24 cellular contexts compared by ENCODE assay signal in the genomic region with DNA sequence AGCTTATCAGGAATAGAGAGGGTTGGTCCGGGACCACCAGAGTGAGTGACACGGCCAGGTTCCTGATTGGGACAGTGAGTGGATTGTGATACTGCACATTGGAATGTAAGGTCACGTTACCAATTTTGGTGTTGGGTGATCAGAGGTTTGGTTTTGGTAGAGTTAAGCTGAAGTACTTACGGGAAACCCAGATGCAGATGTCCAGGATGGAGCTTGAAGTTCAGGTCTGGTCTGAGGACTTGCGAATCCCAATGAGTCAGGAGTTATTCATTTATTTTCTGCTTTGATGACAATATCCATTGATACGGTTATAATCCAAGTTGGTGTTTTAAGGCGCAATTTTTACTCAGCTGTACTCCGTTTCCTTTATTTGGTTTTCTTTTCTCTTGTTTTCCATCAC.
"Had no signal": no experiment of that assay in that cellular context is flagged by ENCODE, and none has a peak within 500 bp of the region (broad histone marks: within the 10 kb centered on the region; RNA-seq: fewer than 3 reads in every experiment).

No MANE protein-coding gene starts in this region.

- H3K27ac Mint-ChIP-seq: activated CD4-positive, alpha-beta T cell treated with anti-CD3 and anti-CD28 coated beads, Interleukin-2, amount 10 ng/mL, durations not matched to agents 24 days and 14 days; activated CD8-positive, alpha-beta memory T cell treated with anti-CD3 and anti-CD28 coated beads, Interleukin-2, amount 10 ng/mL, durations not matched to agents 7 days and 5 days; activated CD8-positive, alpha-beta T cell treated with anti-CD3 and anti-CD28 coated beads for 36 hours; activated naive CD4-positive, alpha-beta T cell treated with anti-CD3 and anti-CD28 coated beads, Interleukin-2, amount 50 U/mL, for 24 hours; activated T-helper 1 cell treated with anti-CD3 and anti-CD28 coated beads, Interleukin-12 subunit alpha, Interleukin-12 subunit beta, Interleukin-2, Interleukin-4 antibody, amounts not matched to agents 30 ng/mL and 10 ng/mL and 1 ng/mL, durations not matched to agents 14 hours and 24 hours and 36 hours had no signal

- H3K4me1 ChIP-seq: colonic mucosa, esophagus squamous epithelium, gastrocnemius medialis, lower lobe of right lung, upper lobe of left lung had no signal

- H3K9me3 ChIP-seq: colonic mucosa, esophagus squamous epithelium, gastrocnemius medialis, lower lobe of right lung, thoracic aorta, upper lobe of left lung had no signal

- H3K4me1 Mint-ChIP-seq: activated CD4-positive, alpha-beta T cell treated with anti-CD3 and anti-CD28 coated beads, Interleukin-2, amount 10 ng/mL, durations not matched to agents 24 days and 14 days; activated CD8-positive, alpha-beta memory T cell treated with anti-CD3 and anti-CD28 coated beads, Interleukin-2, amount 10 ng/mL, durations not matched to agents 7 days and 5 days; activated naive CD4-positive, alpha-beta T cell treated with anti-CD3 and anti-CD28 coated beads, Interleukin-2, amount 50 U/mL, for 24 hours; naive B cell had no signal

- H3K4me3 ChIP-seq: colonic mucosa, dorsolateral prefrontal cortex, esophagus squamous epithelium, gastrocnemius medialis, lower lobe of right lung, thoracic aorta, upper lobe of left lung had no signal

- H3K27me3 ChIP-seq: colonic mucosa, dorsolateral prefrontal cortex, esophagus squamous epithelium, gastrocnemius medialis, upper lobe of left lung had no signal

- H3K27ac ChIP-seq: colonic mucosa, dorsolateral prefrontal cortex, esophagus squamous epithelium, gastrocnemius medialis, lower lobe of right lung, thoracic aorta, upper lobe of left lung had no signal

- H3K4me3 Mint-ChIP-seq: activated CD4-positive, alpha-beta T cell treated with anti-CD3 and anti-CD28 coated beads, Interleukin-2, amount 10 ng/mL, durations not matched to agents 24 days and 14 days; activated CD8-positive, alpha-beta memory T cell treated with anti-CD3 and anti-CD28 coated beads, Interleukin-2, amount 10 ng/mL, durations not matched to agents 7 days and 5 days; activated CD8-positive, alpha-beta T cell treated with anti-CD3 and anti-CD28 coated beads for 36 hours; activated naive CD4-positive, alpha-beta T cell treated with anti-CD3 and anti-CD28 coated beads, Interleukin-2, amount 50 U/mL, for 24 hours; activated T-helper 1 cell treated with anti-CD3 and anti-CD28 coated beads, Interleukin-12 subunit alpha, Interleukin-12 subunit beta, Interleukin-2, Interleukin-4 antibody, amounts not matched to agents 30 ng/mL and 10 ng/mL and 1 ng/mL, durations not matched to agents 14 hours and 24 hours and 36 hours; effector memory CD8-positive, alpha-beta T cell; naive B cell had no signal

- H3K27me3 Mint-ChIP-seq: activated CD8-positive, alpha-beta T cell treated with anti-CD3 and anti-CD28 coated beads for 36 hours; activated naive CD4-positive, alpha-beta T cell treated with anti-CD3 and anti-CD28 coated beads, Interleukin-2, amount 50 U/mL, for 24 hours; naive B cell had no signal

- H3K36me3 ChIP-seq: colonic mucosa, thoracic aorta had no signal

- H3K9me3 Mint-ChIP-seq: activated CD4-positive, alpha-beta T cell treated with anti-CD3 and anti-CD28 coated beads, Interleukin-2, amount 10 ng/mL, durations not matched to agents 24 days and 14 days; activated CD8-positive, alpha-beta T cell treated with anti-CD3 and anti-CD28 coated beads for 36 hours; activated naive CD4-positive, alpha-beta T cell treated with anti-CD3 and anti-CD28 coated beads, Interleukin-2, amount 50 U/mL, for 24 hours; activated T-helper 1 cell treated with anti-CD3 and anti-CD28 coated beads, Interleukin-12 subunit alpha, Interleukin-12 subunit beta, Interleukin-2, Interleukin-4 antibody, amounts not matched to agents 30 ng/mL and 10 ng/mL and 1 ng/mL, durations not matched to agents 14 hours and 24 hours and 36 hours; effector memory CD8-positive, alpha-beta T cell; naive B cell had no signal

- ATAC-seq: activated CD4-positive, CD25-positive, alpha-beta regulatory T cell treated with anti-CD3 and anti-CD28 coated beads, Interleukin-2, amount 50 U/mL, for 24 hours; activated CD8-positive, alpha-beta memory T cell treated with anti-CD3 and anti-CD28 coated beads, Interleukin-2, amount 10 ng/mL, durations not matched to agents 7 days and 5 days; activated CD8-positive, alpha-beta T cell treated with anti-CD3 and anti-CD28 coated beads for 36 hours; effector memory CD8-positive, alpha-beta T cell; gastrocnemius medialis; sciatic nerve had no signal

- DNase-seq: activated CD4-positive, alpha-beta T cell treated with anti-CD3 and anti-CD28 coated beads, Interleukin-2, amount 10 ng/mL, durations not matched to agents 24 days and 14 days; activated CD8-positive, alpha-beta memory T cell treated with anti-CD3 and anti-CD28 coated beads, Interleukin-2, amount 10 ng/mL, durations not matched to agents 7 days and 5 days; activated CD8-positive, alpha-beta T cell treated with anti-CD3 and anti-CD28 coated beads for 36 hours; activated gamma-delta T cell treated with Interleukin-2 at 50 U/mL for 16 hours; anterior cingulate cortex; colonic mucosa; dorsolateral prefrontal cortex; effector memory CD8-positive, alpha-beta T cell; esophagus squamous epithelium; gastrocnemius medialis; head of caudate nucleus; islet precursor cell; lower lobe of right lung; mesendoderm; naive B cell; occipital lobe; stimulated activated CD4-positive, alpha-beta T cell treated with anti-CD3 and anti-CD28 coated beads, Interleukin-4, amount 100 ng/mL, for 1 hour; stimulated activated naive CD4-positive, alpha-beta T cell had no signal

- H3K36me3 Mint-ChIP-seq: activated CD8-positive, alpha-beta memory T cell treated with anti-CD3 and anti-CD28 coated beads, Interleukin-2, amount 10 ng/mL, durations not matched to agents 7 days and 5 days; activated naive CD4-positive, alpha-beta T cell treated with anti-CD3 and anti-CD28 coated beads, Interleukin-2, amount 50 U/mL, for 24 hours had no signal
